Comparison of ENCODE assay signal across 8 cellular contexts in the genomic region with DNA sequence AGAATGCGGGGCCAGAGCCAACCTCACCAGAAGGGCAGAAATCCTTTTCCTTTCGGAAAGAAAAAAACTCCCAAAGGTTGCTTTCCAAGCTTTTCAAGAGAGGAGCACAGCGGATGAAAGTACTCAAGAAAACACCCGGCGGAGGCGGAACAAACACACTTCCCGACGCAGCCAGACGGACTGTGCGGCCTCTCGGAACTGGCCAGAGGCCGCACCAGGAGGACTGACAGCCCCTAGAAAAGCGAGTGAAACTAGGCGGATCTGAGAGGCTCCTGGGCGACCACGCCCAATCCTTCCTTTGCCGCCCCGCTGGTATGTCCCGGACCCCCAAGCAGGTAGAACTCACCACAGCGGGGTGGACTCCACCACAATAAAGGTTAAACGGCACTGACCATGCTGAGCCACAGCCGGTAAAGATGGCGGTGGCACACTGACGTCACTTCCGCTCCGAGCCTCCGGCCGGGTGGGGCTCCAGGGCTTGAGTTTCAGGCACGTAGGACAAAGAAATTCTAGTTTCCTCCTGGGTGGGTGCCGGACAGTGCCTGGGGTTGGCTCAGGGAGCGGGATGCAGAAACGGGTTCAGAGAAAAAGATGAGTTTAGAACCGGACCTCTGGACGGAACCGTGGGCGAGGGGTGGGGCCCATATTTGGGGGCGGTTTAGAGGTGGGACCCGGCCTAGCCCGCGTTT. TPM values are rescaled to one million over a fixed set of nuclear protein-coding genes. Genes with fewer than 3 reads are reported as not detected.
DNase-seq lines count a peak whose midpoint lies in the region; ATAC-seq and TF ChIP-seq lines count a peak whose summit lies in the region.

A gene (minus strand): TSS at position 432 of the 689 bp plus-strand sequence. CDS start 14,356 bp downstream, outside the sequence.

- H3K27ac ChIP-seq in stomach smooth muscle (ENCODE audit: low read length): peak within 1 kb of the TSS; percentile 98

- no peaks in the 10 kb centered on the region for H3K27me3 ChIP-seq in stomach smooth muscle (ENCODE audit: control insufficient read depth in 1 of 2, insufficient read depth in 2 of 2, low read length in 2 of 2)

- H3K36me3 ChIP-seq in stomach smooth muscle (ENCODE audit: control insufficient read depth in 2 of 2, insufficient read depth in 2 of 2, low read length in 2 of 2): peaks cover 5% of the 10 kb centered on the region in 2 donors

- peaks cover 8% of the 10 kb centered on the region for H3K4me1 ChIP-seq in stomach smooth muscle (ENCODE audit: control insufficient read depth, insufficient read depth, low read length)

- H3K9ac ChIP-seq in stomach smooth muscle (ENCODE audit: low read length in 2 of 2): peak within 1 kb of the TSS; percentile 94 to 98

- peak within 1 kb of the TSS; percentile 100 for H3K27ac Mint-ChIP-seq in neural crest cell (ENCODE audit: unreplicated experiment)

- peak within 1 kb of the TSS; percentile 93 to 96 for H3K4me3 ChIP-seq in stomach smooth muscle (ENCODE audit: low read length in 2 of 2)

- peak; percentile 82 for DNase-seq in Caki2 (ENCODE audit: low read depth)
- peak; percentile 92 for DNase-seq in KBM-7
- peak; percentile 90 for DNase-seq in RPMI8226
- peak; percentile 70 for DNase-seq in activated effector memory CD4-positive, alpha-beta T cell treated with Interleukin-2 at 50 U/mL for 16 hours
- DNase-seq in fibroblast of the conjunctiva (ENCODE audit: low read depth): peak; percentile 68
- peak; percentile 64 for DNase-seq in neural crest cell (ENCODE audit: low read depth, low spot score)

- in situ Hi-C loops in Caki2 (cut with HindIII; ENCODE audit: low pct_unique_long_range_greater_than_20kb, low sequenced_read_pairs) (no loop called here), KBM-7 (cut with MboI; ENCODE audit: low pct_unique_long_range_greater_than_20kb, low sequenced_read_pairs) (no loop called here)

- no peak for TF ChIP-seq CTCF in neural crest cell (conservative IDR thresholded peaks at IDR 0.05)

- peak within 1 kb of the TSS; percentile 98 for H3K4me3 Mint-ChIP-seq in neural crest cell

- H3K36me3 Mint-ChIP-seq in neural crest cell (ENCODE audit: low read depth): peaks cover 32% of the 10 kb centered on the region

- ATAC-seq in GM21515 (IDR thresholded peaks at IDR 0.05; ENCODE audit: unreplicated experiment): peak; percentile 79

- H3K9me3 ChIP-seq in stomach smooth muscle (ENCODE audit: control insufficient read depth in 2 of 2, low read length in 2 of 2): peaks cover 0 to 5% of the 10 kb centered on the region in 2 donors

- H3K27me3 Mint-ChIP-seq in neural crest cell (ENCODE audit: low read depth): no peaks in the 10 kb centered on the region

- H3K4me1 Mint-ChIP-seq in neural crest cell: peaks cover 9% of the 10 kb centered on the region

- peaks cover 9% of the 10 kb centered on the region for H3K9me3 Mint-ChIP-seq in neural crest cell

RNA-seq across cellular contexts. Expression of the gene that starts here (rescaled TPM):
- total RNA-seq in Caki2 (2014; rRNA removed; shearing (Covaris generic); ENCODE audit: low replicate concordance): 5.7 and 8.9 TPM in 2 replicates
- 23.3 and 25.8 TPM in 2 replicates for total RNA-seq in neural crest cell

Comparison
In these comparisons a context has a peak if more than half of its experiments do, and no peak if none do; other contexts are left out.
1. Peak in every context shown above with its lines: DNase-seq, ATAC-seq, H3K4me3 ChIP-seq and H3K27ac ChIP-seq.